20 cellular contexts compared by ENCODE assay signal in genomic region chr4:180650273-180650672, GRCh38.
DNase-seq lines count a peak whose midpoint lies in the region; ATAC-seq, FAIRE-seq and TF ChIP-seq lines count a peak whose summit lies in the region.
"Had no signal": no experiment of that assay in that cellular context is flagged by ENCODE, and none has a peak within 500 bp of the region (broad histone marks: within the 10 kb centered on the region; RNA-seq: fewer than 3 reads in every experiment).

No MANE protein-coding gene starts in this region.

- no peak for TF ChIP-seq RAD21 in H1 (IDR thresholded peaks at IDR 0.05 in 1 of 2, conservative IDR thresholded peaks at IDR 0.05 in 1 of 2; ENCODE audit: low read depth in 2 of 2, low read length in 2 of 2)

- H3K27me3 Mint-ChIP-seq in activated naive CD8-positive, alpha-beta T cell treated with anti-CD3 and anti-CD28 coated beads, Interleukin-2, amount 50 U/mL, for 24 hours: no peaks in the 10 kb centered on the region
- no peaks in the 10 kb centered on the region for H3K27me3 Mint-ChIP-seq in activated CD8-positive, alpha-beta memory T cell treated with anti-CD3 and anti-CD28 coated beads, Interleukin-2, amount 10 ng/mL, durations not matched to agents 7 days and 5 days
- H3K27me3 Mint-ChIP-seq: activated CD4-positive, alpha-beta memory T cell treated with anti-CD3 and anti-CD28 coated beads for 36 hours; activated naive CD4-positive, alpha-beta T cell treated with anti-CD3 and anti-CD28 coated beads, Interleukin-2, amount 10 ng/mL, durations not matched to agents 7 days and 5 days; activated T-cell treated with anti-CD3 and anti-CD28 coated beads, Interleukin-2, amount 50 U/mL, for 24 hours; stimulated activated memory B cell treated with anti-CD40 and anti-IgM and Interleukin-4, amounts not matched to agents 10 μg/mL and 1 μg/mL and 100 μg/mL, for 72 hours had no signal

- no peak for FAIRE-seq in H1 (lab: Jason Lieb, UNC)
- FAIRE-seq in H54 (lab: Jason Lieb, UNC): no peak

- no peaks in the 10 kb centered on the region for H3K36me3 Mint-ChIP-seq in activated naive CD8-positive, alpha-beta T cell treated with anti-CD3 and anti-CD28 coated beads, Interleukin-2, amount 50 U/mL, for 24 hours (ENCODE audit: low read depth)
- no peaks in the 10 kb centered on the region for H3K36me3 Mint-ChIP-seq in activated CD8-positive, alpha-beta memory T cell treated with anti-CD3 and anti-CD28 coated beads, Interleukin-2, amount 10 ng/mL, durations not matched to agents 7 days and 5 days
- H3K36me3 Mint-ChIP-seq: activated CD4-positive, alpha-beta memory T cell treated with anti-CD3 and anti-CD28 coated beads for 36 hours; activated naive CD4-positive, alpha-beta T cell treated with anti-CD3 and anti-CD28 coated beads, Interleukin-2, amount 10 ng/mL, durations not matched to agents 7 days and 5 days; stimulated activated memory B cell treated with anti-CD40 and anti-IgM and Interleukin-4, amounts not matched to agents 10 μg/mL and 1 μg/mL and 100 μg/mL, for 72 hours had no signal

- no peak for TF ChIP-seq CTCF in H1 (IDR thresholded peaks at IDR 0.05; ENCODE audit: control extremely low read depth in 1 of 3, insufficient read depth in 1 of 3, low read depth in 1 of 3, low read length in 3 of 3)

- H3K56ac ChIP-seq in H1 (replicated peaks; ENCODE audit: insufficient read length, low read depth, low read length): no peak overlapping the region

- no peak overlapping the region for H3K27ac ChIP-seq in H1 (ENCODE audit: low read depth, low read length)
- H3K27ac ChIP-seq: GM23248 had no signal

- H2AK5ac ChIP-seq in H1 (ENCODE audit: low read depth, low read length): no peak overlapping the region

- H2BK12ac ChIP-seq in H1 (ENCODE audit: low read depth, low read length): no peak overlapping the region

- no peak overlapping the region for H3K9ac ChIP-seq in H1 (replicated peaks in 1 of 4; ENCODE audit: extremely low read depth in 1 of 4, low read depth in 3 of 4, low read length in 3 of 4)
- H3K9ac ChIP-seq: GM23248 had no signal

- no peaks in the 10 kb centered on the region for H3K79me2 ChIP-seq in H1 (ENCODE audit: control insufficient read depth in 1 of 2, insufficient read depth in 2 of 2, low read length in 2 of 2)

- H3K79me1 ChIP-seq in H1 (ENCODE audit: low read depth, low read length): no peaks in the 10 kb centered on the region

- no peak for DNase-seq in H1 (ENCODE audit: low read depth in 1 of 2, low spot score in 2 of 2)
- no peak for DNase-seq in activated naive CD8-positive, alpha-beta T cell treated with anti-CD3 and anti-CD28 coated beads, Interleukin-2, amount 50 U/mL, for 24 hours
- DNase-seq in activated CD8-positive, alpha-beta memory T cell treated with anti-CD3 and anti-CD28 coated beads, Interleukin-2, amount 10 ng/mL, durations not matched to agents 7 days and 5 days: no peak
- DNase-seq in H54 (ENCODE audit: insufficient read length, low spot score): no peak
- no peak for DNase-seq in NOMO-1 treated with DMSO at 0.1 percent for 48 hours (lab: John Stamatoyannopoulos, UW; ENCODE audit: unreplicated experiment)
- DNase-seq: activated CD4-positive, alpha-beta memory T cell treated with anti-CD3 and anti-CD28 coated beads for 36 hours; activated naive CD4-positive, alpha-beta T cell treated with anti-CD3 and anti-CD28 coated beads, Interleukin-2, amount 10 ng/mL, durations not matched to agents 7 days and 5 days; activated T-cell treated with anti-CD3 and anti-CD28 coated beads, Interleukin-2, amount 50 U/mL, for 24 hours; effector memory CD4-positive, alpha-beta T cell; EL; GM23248; Kasumi-1; NCI-H1105; NCI-H2107; SIG-M5; stimulated activated CD4-positive, alpha-beta T cell treated with anti-CD3 and anti-CD28 coated beads, Interleukin-15, amount 100 ng/mL, for 24 hours had no signal

- H3K27ac Mint-ChIP-seq in activated naive CD8-positive, alpha-beta T cell treated with anti-CD3 and anti-CD28 coated beads, Interleukin-2, amount 50 U/mL, for 24 hours: no peak overlapping the region
- no peak overlapping the region for H3K27ac Mint-ChIP-seq in activated CD8-positive, alpha-beta memory T cell treated with anti-CD3 and anti-CD28 coated beads, Interleukin-2, amount 10 ng/mL, durations not matched to agents 7 days and 5 days
- H3K27ac Mint-ChIP-seq: activated CD4-positive, alpha-beta memory T cell treated with anti-CD3 and anti-CD28 coated beads for 36 hours; activated naive CD4-positive, alpha-beta T cell treated with anti-CD3 and anti-CD28 coated beads, Interleukin-2, amount 10 ng/mL, durations not matched to agents 7 days and 5 days; activated T-cell treated with anti-CD3 and anti-CD28 coated beads, Interleukin-2, amount 50 U/mL, for 24 hours; stimulated activated memory B cell treated with anti-CD40 and anti-IgM and Interleukin-4, amounts not matched to agents 10 μg/mL and 1 μg/mL and 100 μg/mL, for 72 hours had no signal

- H3K4me1 Mint-ChIP-seq in activated naive CD8-positive, alpha-beta T cell treated with anti-CD3 and anti-CD28 coated beads, Interleukin-2, amount 50 U/mL, for 24 hours: no peaks in the 10 kb centered on the region
- H3K4me1 Mint-ChIP-seq in activated CD8-positive, alpha-beta memory T cell treated with anti-CD3 and anti-CD28 coated beads, Interleukin-2, amount 10 ng/mL, durations not matched to agents 7 days and 5 days: no peaks in the 10 kb centered on the region
- H3K4me1 Mint-ChIP-seq: activated naive CD4-positive, alpha-beta T cell treated with anti-CD3 and anti-CD28 coated beads, Interleukin-2, amount 10 ng/mL, durations not matched to agents 7 days and 5 days; stimulated activated memory B cell treated with anti-CD40 and anti-IgM and Interleukin-4, amounts not matched to agents 10 μg/mL and 1 μg/mL and 100 μg/mL, for 72 hours had no signal

- H3K23me2 ChIP-seq in H1 (ENCODE audit: low read depth, low read length): no peaks in the 10 kb centered on the region

- H2BK15ac ChIP-seq in H1 (ENCODE audit: low read length): no peak overlapping the region

- H2BK120ac ChIP-seq in H1 (replicated peaks; ENCODE audit: low read depth, low read length): no peak overlapping the region

- POLR2A ChIA-PET in H1 (lab: Charles Lee; ENCODE audit: partially characterized antibody): no interaction called here

- no peak for TF ChIP-seq EP300 in H1 (IDR thresholded peaks at IDR 0.05; ENCODE audit: borderline replicate concordance in 1 of 2, low read depth in 2 of 2, low read length in 2 of 2)

- no peak overlapping the region for H3K18ac ChIP-seq in H1 (ENCODE audit: extremely low read depth, low read length)

- H3K9me3 ChIP-seq in H1 (ENCODE audit: insufficient read depth in 2 of 2, low read depth in 1 of 2, low read length in 1 of 2): no peaks in the 10 kb centered on the region

- no peaks in the 10 kb centered on the region for H3K4me1 ChIP-seq in H1 (replicated peaks in 1 of 4; ENCODE audit: control insufficient read depth in 3 of 4, insufficient read depth in 4 of 4, low read length in 3 of 4)

- 79% methylated on average over 4 of the region's 4 CpGs; no CpG with 5 or more reads in 1 of the 2 experiments for WGBS in H1 (ENCODE audit: extremely low coverage in 1 of 2, insufficient coverage in 1 of 2, insufficient read length in 1 of 2, insufficient replicate concordance in 2 of 2, low coverage in 1 of 2, low lambda C conversion rate in 2 of 2, missing lambda C conversion rate in 1 of 2), 2 experiments

- ATAC-seq in GM19025 (IDR thresholded peaks at IDR 0.05; ENCODE audit: low read depth, unreplicated experiment) (peak; percentile 69), GM21786 (IDR thresholded peaks at IDR 0.05; ENCODE audit: unreplicated experiment) (peak; percentile 86), HG03066 (IDR thresholded peaks at IDR 0.05; ENCODE audit: low read depth, unreplicated experiment) (peak; percentile 76)
- ATAC-seq in activated naive CD8-positive, alpha-beta T cell treated with anti-CD3 and anti-CD28 coated beads, Interleukin-2, amount 50 U/mL, for 24 hours: no peak
- ATAC-seq in activated CD8-positive, alpha-beta memory T cell treated with anti-CD3 and anti-CD28 coated beads, Interleukin-2, amount 10 ng/mL, durations not matched to agents 7 days and 5 days: no peak
- ATAC-seq: stimulated activated memory B cell treated with anti-CD40 and anti-IgM and Interleukin-4, amounts not matched to agents 10 μg/mL and 1 μg/mL and 100 μg/mL, for 72 hours had no signal

- H4K8ac ChIP-seq in H1 (ENCODE audit: extremely low read depth, insufficient read depth, low read length): no peak overlapping the region

- no peak overlapping the region for H4K5ac ChIP-seq in H1 (ENCODE audit: insufficient read length, low read depth, low read length)

- no peak overlapping the region for H4K91ac ChIP-seq in H1 (replicated peaks; ENCODE audit: insufficient read length, low read length)

- H3K4me3 ChIP-seq in H1 (ENCODE audit: extremely low read depth in 1 of 4, insufficient read depth in 2 of 4, low read depth in 3 of 4, low read length in 4 of 4): no peak overlapping the region
- H3K4me3 ChIP-seq: GM23248 had no signal

- no peaks in the 10 kb centered on the region for H3K27me3 ChIP-seq in H1 (replicated peaks in 1 of 4; ENCODE audit: control insufficient read depth in 3 of 4, extremely low read depth in 1 of 4, insufficient read depth in 3 of 4, low read length in 3 of 4)

- no peaks in the 10 kb centered on the region for H4K20me1 ChIP-seq in H1 (replicated peaks in 1 of 2; ENCODE audit: control insufficient read depth in 1 of 2, insufficient read depth in 2 of 2, low read length in 2 of 2)

- TF ChIP-seq POLR2A in H1 (IDR thresholded peaks at IDR 0.05; ENCODE audit: control extremely low read depth in 1 of 2, low read depth in 2 of 2, low read length in 2 of 2) (no peak), H54 (IDR thresholded peaks at IDR 0.05; ENCODE audit: low read depth, low read length) (no peak)

- peak overlapping the region; percentile 1; the same call in 1 of the 2 replicates for H2AFZ ChIP-seq in H1 (ENCODE audit: low read length)
- H2AFZ ChIP-seq: GM23248 had no signal

- no peaks in the 10 kb centered on the region for H3K36me3 ChIP-seq in H1 (ENCODE audit: control insufficient read depth in 2 of 4, insufficient read depth in 4 of 4, low read length in 3 of 4)

- no peak overlapping the region for H2BK5ac ChIP-seq in H1 (ENCODE audit: low read depth, low read length)

- CTCF ChIA-PET in H1 (lab: Charles Lee; ENCODE audit: partially characterized antibody): interaction anchor here (2.8 kb wide), 1 partner anchor 15 kb away, joined by 17 read pairs; no protein-coding TSS in a partner anchor
- CTCF ChIA-PET in activated CD8-positive, alpha-beta memory T cell treated with anti-CD3 and anti-CD28 coated beads, Interleukin-2, amount 10 ng/mL, durations not matched to agents 7 days and 5 days (lab: Charles Lee): no interaction called here

- H2BK20ac ChIP-seq in H1 (ENCODE audit: low read length): no peak overlapping the region

- no peak overlapping the region for H3K4me3 Mint-ChIP-seq in activated naive CD8-positive, alpha-beta T cell treated with anti-CD3 and anti-CD28 coated beads, Interleukin-2, amount 50 U/mL, for 24 hours
- no peak overlapping the region for H3K4me3 Mint-ChIP-seq in activated CD8-positive, alpha-beta memory T cell treated with anti-CD3 and anti-CD28 coated beads, Interleukin-2, amount 10 ng/mL, durations not matched to agents 7 days and 5 days
- H3K4me3 Mint-ChIP-seq: activated CD4-positive, alpha-beta memory T cell treated with anti-CD3 and anti-CD28 coated beads for 36 hours; activated naive CD4-positive, alpha-beta T cell treated with anti-CD3 and anti-CD28 coated beads, Interleukin-2, amount 10 ng/mL, durations not matched to agents 7 days and 5 days; activated T-cell treated with anti-CD3 and anti-CD28 coated beads, Interleukin-2, amount 50 U/mL, for 24 hours; stimulated activated memory B cell treated with anti-CD40 and anti-IgM and Interleukin-4, amounts not matched to agents 10 μg/mL and 1 μg/mL and 100 μg/mL, for 72 hours had no signal

- no peak overlapping the region for H3K14ac ChIP-seq in H1 (ENCODE audit: insufficient read length)

- H3K9me3 Mint-ChIP-seq in activated naive CD8-positive, alpha-beta T cell treated with anti-CD3 and anti-CD28 coated beads, Interleukin-2, amount 50 U/mL, for 24 hours: no peaks in the 10 kb centered on the region
- H3K9me3 Mint-ChIP-seq in activated CD8-positive, alpha-beta memory T cell treated with anti-CD3 and anti-CD28 coated beads, Interleukin-2, amount 10 ng/mL, durations not matched to agents 7 days and 5 days (ENCODE audit: low read depth): no peaks in the 10 kb centered on the region
- H3K9me3 Mint-ChIP-seq: activated CD4-positive, alpha-beta memory T cell treated with anti-CD3 and anti-CD28 coated beads for 36 hours; activated naive CD4-positive, alpha-beta T cell treated with anti-CD3 and anti-CD28 coated beads, Interleukin-2, amount 10 ng/mL, durations not matched to agents 7 days and 5 days; activated T-cell treated with anti-CD3 and anti-CD28 coated beads, Interleukin-2, amount 50 U/mL, for 24 hours; stimulated activated memory B cell treated with anti-CD40 and anti-IgM and Interleukin-4, amounts not matched to agents 10 μg/mL and 1 μg/mL and 100 μg/mL, for 72 hours had no signal

- no peak overlapping the region for H3K4ac ChIP-seq in H1 (replicated peaks; ENCODE audit: insufficient read length, low read depth, low read length)

- H3K23ac ChIP-seq in H1 (ENCODE audit: insufficient read length): no peak overlapping the region

- no peak overlapping the region for H3K4me2 ChIP-seq in H1 (ENCODE audit: insufficient read depth in 1 of 2, low read depth in 2 of 2, low read length in 2 of 2)

Comparison
In these comparisons a context has a peak if more than half of its experiments do, and no peak if none do; other contexts are left out.
1. ATAC-seq: peak in GM19025 (single experiment), GM21786 (single experiment) and HG03066 (single experiment); none in activated naive CD8-positive, alpha-beta T cell treated with anti-CD3 and anti-CD28 coated beads, Interleukin-2, amount 50 U/mL, for 24 hours (single experiment) and activated CD8-positive, alpha-beta memory T cell treated with anti-CD3 and anti-CD28 coated beads, Interleukin-2, amount 10 ng/mL, durations not matched to agents 7 days and 5 days (single experiment).